Comparison of ENCODE assay signal across 16 cellular contexts in the genomic region with DNA sequence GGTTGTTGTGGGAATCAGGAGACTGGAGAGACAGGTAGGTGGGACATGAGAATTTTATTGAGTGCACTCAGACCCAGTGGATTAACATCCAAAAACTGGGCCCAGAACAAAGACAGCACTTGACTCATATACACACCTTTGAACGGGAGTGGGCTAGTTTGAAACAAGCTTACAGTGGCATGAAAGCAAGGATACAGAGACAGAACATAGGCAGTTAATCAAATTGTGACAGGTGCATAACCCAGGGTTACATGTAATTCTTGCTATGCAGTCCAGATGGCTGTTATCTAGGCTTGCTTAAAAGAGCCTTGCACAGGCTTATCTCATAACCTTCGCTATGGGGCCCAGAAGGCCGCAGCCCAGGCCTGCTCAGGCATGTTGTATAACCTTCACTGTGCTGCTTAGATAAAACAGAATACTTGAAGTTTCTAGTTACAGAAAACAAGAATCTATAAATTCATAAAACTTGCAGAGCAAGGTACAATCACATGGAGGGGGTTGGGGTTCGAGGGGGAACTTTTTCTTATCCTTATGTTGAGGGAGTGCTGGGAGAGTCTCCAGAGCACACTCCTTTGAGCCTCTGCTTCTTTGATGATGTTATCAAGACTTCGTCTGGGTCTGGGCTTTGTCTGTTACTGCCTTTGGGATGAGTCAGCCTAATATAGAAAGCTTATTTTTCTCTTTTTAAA.
DNase-seq lines count a peak whose midpoint lies in the region; ATAC-seq, FAIRE-seq and TF ChIP-seq lines count a peak whose summit lies in the region.
"Had no signal": no experiment of that assay in that cellular context is flagged by ENCODE, and none has a peak within 500 bp of the region (broad histone marks: within the 10 kb centered on the region; RNA-seq: fewer than 3 reads in every experiment).

No MANE protein-coding gene starts in this region.

- peaks cover 0 to 1% of the 10 kb centered on the region in 2 donors for H3K4me1 Mint-ChIP-seq in effector memory CD8-positive, alpha-beta T cell (ENCODE audit: low read depth in 2 of 2)
- H3K4me1 Mint-ChIP-seq: activated CD4-positive, alpha-beta memory T cell treated with anti-CD3 and anti-CD28 coated beads, Interleukin-2, amount 10 ng/mL, durations not matched to agents 7 days and 5 days had no signal

- no peak overlapping the region for H3K4me3 Mint-ChIP-seq in effector memory CD8-positive, alpha-beta T cell
- H3K4me3 Mint-ChIP-seq: activated CD4-positive, alpha-beta memory T cell treated with anti-CD3 and anti-CD28 coated beads, Interleukin-2, amount 10 ng/mL, durations not matched to agents 7 days and 5 days had no signal

- H3F3A ChIP-seq in smooth muscle cell (ENCODE audit: low read depth): peaks cover 12% of the 10 kb centered on the region

- WGBS in smooth muscle cell (ENCODE audit: low lambda C conversion rate): 16% methylated on average over 5 of the region's 5 CpGs

- no peaks in the 10 kb centered on the region for H3K27me3 ChIP-seq in smooth muscle cell (ENCODE audit: low read depth)

- no peak overlapping the region for H3K27ac Mint-ChIP-seq in effector memory CD8-positive, alpha-beta T cell
- H3K27ac Mint-ChIP-seq: activated CD4-positive, alpha-beta memory T cell treated with anti-CD3 and anti-CD28 coated beads, Interleukin-2, amount 10 ng/mL, durations not matched to agents 7 days and 5 days; activated T-helper 2 cell treated with anti-CD3 and anti-CD28 coated beads, Interferon-gamma antibody, Interleukin-2, Interleukin-4, amounts not matched to agents 10 μg/mL and 5 μg/mL and 100 μg/mL, durations not matched to agents 14 hours and 24 hours and 36 hours had no signal

- peak overlapping the region; percentile 26 for H3K9ac ChIP-seq in smooth muscle cell (ENCODE audit: low read depth)

- no peak overlapping the region for H2AFZ ChIP-seq in smooth muscle cell (ENCODE audit: low read depth)

- FAIRE-seq in GM12892 (lab: Jason Lieb, UNC): peak; percentile 48
- FAIRE-seq: frontal cortex, islet of Langerhans had no signal

- TF ChIP-seq POLR2A in GM12892 (IDR thresholded peaks at IDR 0.05; ENCODE audit: low read depth, low read length): no peak

- H4K20me1 ChIP-seq in smooth muscle cell (ENCODE audit: low read depth): no peaks in the 10 kb centered on the region

- H3K4me2 ChIP-seq in smooth muscle cell: peak overlapping the region; percentile 89

- peaks cover 28 to 54% of the 10 kb centered on the region in 2 donors for H3K27me3 Mint-ChIP-seq in effector memory CD8-positive, alpha-beta T cell

- H3K9me3 Mint-ChIP-seq in effector memory CD8-positive, alpha-beta T cell: peaks cover 1 to 13% of the 10 kb centered on the region in 2 donors

- H3K9me3 ChIP-seq in smooth muscle cell (replicated peaks; ENCODE audit: low read depth): no peaks in the 10 kb centered on the region

- H3K4me3 ChIP-seq in fibroblast of mammary gland (ENCODE audit: control insufficient read depth, low read depth, low read length): no peak overlapping the region
- peak overlapping the region; percentile 57 for H3K4me3 ChIP-seq in smooth muscle cell
- H3K4me3 ChIP-seq: mucosa of descending colon, tibial artery had no signal

- ATAC-seq in omental fat pad (ENCODE audit: low FRiP score): no peak
- ATAC-seq in effector memory CD8-positive, alpha-beta T cell (replicated peaks): no peak
- ATAC-seq: mucosa of descending colon had no signal

- DNase-seq in GM12892 (ENCODE audit: insufficient read length): no peak
- peak; percentile 86 for DNase-seq in SK-N-DZ (ENCODE audit: low spot score)
- peak; percentile 30 for DNase-seq in fibroblast of mammary gland (ENCODE audit: low read depth)
- no peak for DNase-seq in smooth muscle cell (lab: John Stamatoyannopoulos, UW; ENCODE audit: unreplicated experiment)
- no peak for DNase-seq in omental fat pad (ENCODE audit: low spot score)
- DNase-seq in AG08396 (ENCODE audit: low spot score): no peak
- no peak for DNase-seq in effector memory CD8-positive, alpha-beta T cell
- DNase-seq: activated CD4-positive, alpha-beta memory T cell treated with anti-CD3 and anti-CD28 coated beads, Interleukin-2, amount 10 ng/mL, durations not matched to agents 7 days and 5 days; mucosa of descending colon; NCI-H1694; SHP77; tibial artery had no signal

- H3K79me2 ChIP-seq in smooth muscle cell (ENCODE audit: low read depth): peaks cover 4% of the 10 kb centered on the region

- no peaks in the 10 kb centered on the region for H3K36me3 Mint-ChIP-seq in effector memory CD8-positive, alpha-beta T cell (ENCODE audit: insufficient read depth)

- no peak for TF ChIP-seq CTCF in fibroblast of mammary gland (conservative IDR thresholded peaks at IDR 0.05; ENCODE audit: control insufficient read depth, insufficient read depth, low read depth, low read length)
- TF ChIP-seq CTCF in smooth muscle cell (IDR thresholded peaks at IDR 0.05; ENCODE audit: borderline replicate concordance, insufficient read depth, poor library complexity, severe bottlenecking): no peak
- no peak for TF ChIP-seq CTCF in omental fat pad (IDR thresholded peaks at IDR 0.05)

- no peaks in the 10 kb centered on the region for H3K36me3 ChIP-seq in smooth muscle cell (ENCODE audit: low read depth)
- H3K36me3 ChIP-seq: tibial artery had no signal

- H3K4me1 ChIP-seq in smooth muscle cell (ENCODE audit: low read depth): peaks cover 7% of the 10 kb centered on the region

- H3K27ac ChIP-seq in smooth muscle cell (ENCODE audit: low read depth): peak overlapping the region; percentile 90
- H3K27ac ChIP-seq: C4-2B had no signal

Comparison
In these comparisons a context has a peak if more than half of its experiments do, and no peak if none do; other contexts are left out.
1. DNase-seq: peak in SK-N-DZ (single experiment) and fibroblast of mammary gland (single experiment); none in GM12892 (single experiment), smooth muscle cell (single experiment), omental fat pad (single experiment), AG08396 (single experiment) and effector memory CD8-positive, alpha-beta T cell (0 of 3).